1 cellular context compared by ENCODE assay signal in the genomic region with DNA sequence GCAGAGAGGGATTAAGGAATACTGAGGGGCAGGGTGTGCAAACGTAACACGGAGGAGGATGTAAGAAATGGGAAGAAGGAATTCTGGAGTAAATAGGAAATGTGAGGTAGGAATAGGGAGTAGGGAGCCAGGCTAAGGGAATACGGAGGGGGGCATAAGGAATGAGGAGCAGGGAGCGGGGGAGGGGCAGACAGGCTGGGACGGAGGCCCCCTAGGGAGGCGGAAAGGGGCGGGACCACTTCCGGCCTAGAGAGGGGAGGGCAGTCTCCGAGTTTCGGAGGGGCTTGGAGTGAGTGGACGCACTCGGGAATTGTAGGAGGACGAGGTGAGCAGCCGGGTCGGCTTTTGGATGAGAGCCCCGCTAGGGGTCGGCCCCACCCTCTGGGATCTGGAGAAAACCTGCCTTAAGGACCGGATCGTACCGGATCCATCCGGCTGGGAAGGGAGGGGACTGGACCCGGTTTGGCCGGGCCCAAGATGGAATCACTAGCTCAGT.
TF ChIP-seq lines count a peak whose summit lies in the region.

No MANE protein-coding gene starts in this region.

TF ChIP-seq in HepG2, 621 proteins besides CTCF, POLR2A, EP300 and RAD21 (continued from another document):
- TF ChIP-seq, protein P1, sequence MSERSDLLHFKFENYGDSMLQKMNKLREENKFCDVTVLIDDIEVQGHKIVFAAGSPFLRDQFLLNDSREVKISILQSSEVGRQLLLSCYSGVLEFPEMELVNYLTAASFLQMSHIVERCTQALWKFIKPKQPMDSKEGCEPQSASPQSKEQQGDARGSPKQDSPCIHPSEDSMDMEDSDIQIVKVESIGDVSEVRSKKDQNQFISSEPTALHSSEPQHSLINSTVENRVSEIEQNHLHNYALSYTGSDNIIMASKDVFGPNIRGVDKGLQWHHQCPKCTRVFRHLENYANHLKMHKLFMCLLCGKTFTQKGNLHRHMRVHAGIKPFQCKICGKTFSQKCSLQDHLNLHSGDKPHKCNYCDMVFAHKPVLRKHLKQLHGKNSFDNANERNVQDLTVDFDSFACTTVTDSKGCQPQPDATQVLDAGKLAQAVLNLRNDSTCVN (CRISPR knock-in tag; IDR thresholded peaks at IDR 0.05; ENCODE audit: borderline replicate concordance): no peak
- TF ChIP-seq ZNF564 (CRISPR knock-in tag; IDR thresholded peaks at IDR 0.05) (no peak), RBM39 (IDR thresholded peaks at IDR 0.05; ENCODE audit: low read depth, low read length, poor library complexity, severe bottlenecking) (peak; percentile 49), GABPB1 (CRISPR knock-in tag; IDR thresholded peaks at IDR 0.05) (peak; percentile 82), FOXJ3 (CRISPR knock-in tag; IDR thresholded peaks at IDR 0.05; ENCODE audit: borderline replicate concordance) (no peak), POLR2AphosphoS2 (IDR thresholded peaks at IDR 0.05; ENCODE audit: low read depth, low read length) (no peak), YEATS2 (CRISPR knock-in tag; IDR thresholded peaks at IDR 0.05; ENCODE audit: borderline replicate concordance) (0 out of 2 replicates have a peak, but pooled peaks have one; percentile 9), U2AF1 (optimal IDR thresholded peaks at IDR 0.05; ENCODE audit: low read depth, low read length) (no peak), ZNF431 (CRISPR knock-in tag; IDR thresholded peaks at IDR 0.05; ENCODE audit: borderline replicate concordance, low read depth) (no peak), ZNF30 (CRISPR knock-in tag; IDR thresholded peaks at IDR 0.05) (no peak), MED13 (CRISPR knock-in tag; IDR thresholded peaks at IDR 0.05) (no peak), ZNF543 (CRISPR knock-in tag; IDR thresholded peaks at IDR 0.05) (no peak), SMAD1 (CRISPR knock-in tag; IDR thresholded peaks at IDR 0.05; ENCODE audit: borderline replicate concordance, low read depth) (peak; percentile 48; the same call in 1 of the 2 replicates), SIN3A (IDR thresholded peaks at IDR 0.05; ENCODE audit: borderline replicate concordance, low read depth, low read length) (peak; percentile 49; the same call in 1 of the 2 replicates)
- TF ChIP-seq, protein P2, sequence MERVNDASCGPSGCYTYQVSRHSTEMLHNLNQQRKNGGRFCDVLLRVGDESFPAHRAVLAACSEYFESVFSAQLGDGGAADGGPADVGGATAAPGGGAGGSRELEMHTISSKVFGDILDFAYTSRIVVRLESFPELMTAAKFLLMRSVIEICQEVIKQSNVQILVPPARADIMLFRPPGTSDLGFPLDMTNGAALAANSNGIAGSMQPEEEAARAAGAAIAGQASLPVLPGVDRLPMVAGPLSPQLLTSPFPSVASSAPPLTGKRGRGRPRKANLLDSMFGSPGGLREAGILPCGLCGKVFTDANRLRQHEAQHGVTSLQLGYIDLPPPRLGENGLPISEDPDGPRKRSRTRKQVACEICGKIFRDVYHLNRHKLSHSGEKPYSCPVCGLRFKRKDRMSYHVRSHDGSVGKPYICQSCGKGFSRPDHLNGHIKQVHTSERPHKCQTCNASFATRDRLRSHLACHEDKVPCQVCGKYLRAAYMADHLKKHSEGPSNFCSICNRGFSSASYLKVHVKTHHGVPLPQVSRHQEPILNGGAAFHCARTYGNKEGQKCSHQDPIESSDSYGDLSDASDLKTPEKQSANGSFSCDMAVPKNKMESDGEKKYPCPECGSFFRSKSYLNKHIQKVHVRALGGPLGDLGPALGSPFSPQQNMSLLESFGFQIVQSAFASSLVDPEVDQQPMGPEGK (CRISPR knock-in tag; IDR thresholded peaks at IDR 0.05): peak; percentile 70; the same call in 1 of the 2 replicates
- TF ChIP-seq, protein P3, sequence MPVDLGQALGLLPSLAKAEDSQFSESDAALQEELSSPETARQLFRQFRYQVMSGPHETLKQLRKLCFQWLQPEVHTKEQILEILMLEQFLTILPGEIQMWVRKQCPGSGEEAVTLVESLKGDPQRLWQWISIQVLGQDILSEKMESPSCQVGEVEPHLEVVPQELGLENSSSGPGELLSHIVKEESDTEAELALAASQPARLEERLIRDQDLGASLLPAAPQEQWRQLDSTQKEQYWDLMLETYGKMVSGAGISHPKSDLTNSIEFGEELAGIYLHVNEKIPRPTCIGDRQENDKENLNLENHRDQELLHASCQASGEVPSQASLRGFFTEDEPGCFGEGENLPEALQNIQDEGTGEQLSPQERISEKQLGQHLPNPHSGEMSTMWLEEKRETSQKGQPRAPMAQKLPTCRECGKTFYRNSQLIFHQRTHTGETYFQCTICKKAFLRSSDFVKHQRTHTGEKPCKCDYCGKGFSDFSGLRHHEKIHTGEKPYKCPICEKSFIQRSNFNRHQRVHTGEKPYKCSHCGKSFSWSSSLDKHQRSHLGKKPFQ (CRISPR knock-in tag; IDR thresholded peaks at IDR 0.05; ENCODE audit: insufficient replicate concordance): no peak
- TF ChIP-seq, protein P4, sequence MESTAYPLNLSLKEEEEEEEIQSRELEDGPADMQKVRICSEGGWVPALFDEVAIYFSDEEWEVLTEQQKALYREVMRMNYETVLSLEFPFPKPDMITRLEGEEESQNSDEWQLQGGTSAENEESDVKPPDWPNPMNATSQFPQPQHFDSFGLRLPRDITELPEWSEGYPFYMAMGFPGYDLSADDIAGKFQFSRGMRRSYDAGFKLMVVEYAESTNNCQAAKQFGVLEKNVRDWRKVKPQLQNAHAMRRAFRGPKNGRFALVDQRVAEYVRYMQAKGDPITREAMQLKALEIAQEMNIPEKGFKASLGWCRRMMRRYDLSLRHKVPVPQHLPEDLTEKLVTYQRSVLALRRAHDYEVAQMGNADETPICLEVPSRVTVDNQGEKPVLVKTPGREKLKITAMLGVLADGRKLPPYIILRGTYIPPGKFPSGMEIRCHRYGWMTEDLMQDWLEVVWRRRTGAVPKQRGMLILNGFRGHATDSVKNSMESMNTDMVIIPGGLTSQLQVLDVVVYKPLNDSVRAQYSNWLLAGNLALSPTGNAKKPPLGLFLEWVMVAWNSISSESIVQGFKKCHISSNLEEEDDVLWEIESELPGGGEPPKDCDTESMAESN (CRISPR knock-in tag; conservative IDR thresholded peaks at IDR 0.05): no peak
